In the genomic region with DNA sequence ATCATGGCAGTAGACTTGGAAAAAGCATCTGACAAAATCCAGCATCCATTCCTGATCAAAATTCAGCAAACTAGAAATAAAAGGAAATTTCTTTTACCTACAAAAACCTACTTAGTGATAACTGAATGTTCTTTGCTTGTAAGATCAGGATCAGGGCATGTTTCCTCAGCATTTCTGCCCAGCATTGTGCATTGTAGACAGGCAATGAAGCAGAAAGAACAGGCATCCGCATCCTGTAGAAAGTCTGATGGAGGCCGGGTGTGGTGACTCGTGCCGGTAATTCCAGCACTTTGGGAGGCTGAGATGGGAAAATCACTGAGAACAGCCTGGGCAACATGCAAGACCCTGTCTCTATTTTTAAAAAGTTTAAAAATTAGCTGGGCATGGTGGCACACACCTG, we compare ENCODE assay signal across 22 cellular contexts. TPM values are rescaled to one million over a fixed set of nuclear protein-coding genes. Genes with fewer than 3 reads are reported as not detected.
"Had no signal": no experiment of that assay in that cellular context is flagged by ENCODE, and none has a peak within 500 bp of the region (broad histone marks: within the 10 kb centered on the region; RNA-seq: fewer than 3 reads in every experiment).

No MANE protein-coding gene starts in this region.

- H3K36me3 ChIP-seq: ascending aorta, Peyer's patch, SJCRH30 had no signal

- H3K4me3 ChIP-seq: ascending aorta, Peyer's patch, SJCRH30 had no signal

- H3K4me1 ChIP-seq: Peyer's patch, SJCRH30 had no signal

- H3K27me3 ChIP-seq: ascending aorta, Peyer's patch, SJCRH30 had no signal

- ATAC-seq: activated CD4-positive, CD25-positive, alpha-beta regulatory T cell treated with anti-CD3 and anti-CD28 coated beads, Interleukin-2, amount 50 U/mL, for 24 hours; activated CD8-positive, alpha-beta T cell treated with anti-CD3 and anti-CD28 coated beads, Interleukin-2, amount 10 ng/mL, durations not matched to agents 7 days and 5 days had no signal

- H3K4me2 ChIP-seq: SK-N-SH had no signal

- H3K9me2 ChIP-seq: SK-N-SH had no signal

- H3K27ac ChIP-seq: ascending aorta, Peyer's patch, RWPE1, SJCRH30 had no signal

- H3K9ac ChIP-seq: SK-N-SH had no signal

- H3K9me3 ChIP-seq: ascending aorta, Peyer's patch, SJCRH30, SK-N-SH had no signal

- DNase-seq: activated CD4-positive, alpha-beta T cell treated with anti-CD3 and anti-CD28 coated beads for 4 hours; activated CD4-positive, alpha-beta T cell treated with anti-CD3 and anti-CD28 coated beads, Interleukin-2, amount 50 U/mL, for 4 hours; activated CD8-positive, alpha-beta memory T cell treated with anti-CD3 and anti-CD28 coated beads, Interleukin-2, amount 50 U/mL, for 48 hours; activated CD8-positive, alpha-beta T cell treated with anti-CD3 and anti-CD28 coated beads, Interleukin-2, amount 10 ng/mL, durations not matched to agents 7 days and 5 days; activated naive CD4-positive, alpha-beta T cell treated with anti-CD3 and anti-CD28 coated beads, Interleukin-2, amount 50 U/mL, for 16 hours; activated T-cell treated with anti-CD3 and anti-CD28 coated beads, Interleukin-2, amount 50 U/mL, for 1 hour; amniotic stem cell; Karpas-422; NCI-H1105 treated with DMSO at 0.1 percent for 48 hours; NCI-H1436 treated with DMSO at 0.1 percent for 48 hours; NCI-H187; NCI-H2081; NCI-H524 treated with DMSO at 0.1 percent for 48 hours; NK-92 treated with Interleukin-12 subunit alpha and Interleukin-12 subunit beta, amount 100 ng/mL, for 24 hours; Peyer's patch; Right ventricle myocardium superior; SJCRH30; SK-N-SH had no signal

RNA-seq across cellular contexts. Expression of a gene that starts 32.5 kb away (rescaled TPM):
- total RNA-seq: SJCRH30 had no signal

RNA-seq across cellular contexts. Expression of a gene that starts 48.2 kb away (rescaled TPM):
- total RNA-seq: activated CD8-positive, alpha-beta T cell treated with anti-CD3 and anti-CD28 coated beads, Interleukin-2, amount 10 ng/mL, durations not matched to agents 7 days and 5 days; ascending aorta; Right ventricle myocardium superior; SJCRH30; T-helper 1 cell treated with Interleukin-12 subunit alpha and Interleukin-12 subunit beta and Interleukin-4 antibody, amounts not matched to agents 30 ng/mL and 1 ng/mL, for 36 hours had no signal

RNA-seq across cellular contexts. Expression of a gene that starts 52.8 kb away (rescaled TPM):
- total RNA-seq: Peyer's patch had no signal
- polyA plus RNA-seq: SK-N-SH had no signal
